In genomic region chr6:33259032-33259431, GRCh38 we compare ENCODE assay signal across 13 cellular contexts. TPM values are rescaled to one million over a fixed set of nuclear protein-coding genes. Genes with fewer than 3 reads are reported as not detected.
DNase-seq lines count a peak whose midpoint lies in the region; ATAC-seq and TF ChIP-seq lines count a peak whose summit lies in the region.
"Had no signal": no experiment of that assay in that cellular context is flagged by ENCODE, and none has a peak within 500 bp of the region (broad histone marks: within the 10 kb centered on the region; RNA-seq: fewer than 3 reads in every experiment).

No MANE protein-coding gene starts in this region.

- H3K4me3 Mint-ChIP-seq in activated naive CD4-positive, alpha-beta T cell treated with anti-CD3 and anti-CD28 coated beads, Interleukin-2, amount 10 ng/mL, durations not matched to agents 7 days and 5 days: no peak overlapping the region
- H3K4me3 Mint-ChIP-seq: CD4-positive, CD25-positive, alpha-beta regulatory T cell had no signal

- H3K9me2 ChIP-seq in PC-3 (replicated peaks; ENCODE audit: low read length): no peaks in the 10 kb centered on the region

- H3K4me2 ChIP-seq in PC-3 (ENCODE audit: low read length): peak overlapping the region; percentile 66
- H3K4me2 ChIP-seq: BLaER1 treated with 17β-estradiol and CSF1 and Interleukin-3, amounts not matched to agents 10 nM and 100 nM had no signal

- no peak for TF ChIP-seq CTCF in PC-3 (conservative IDR thresholded peaks at IDR 0.05; ENCODE audit: low read depth, low read length)
- no peak for TF ChIP-seq CTCF in epithelial cell of esophagus (IDR thresholded peaks at IDR 0.05; ENCODE audit: insufficient read depth, low read depth, low read length, missing control alignments)

- no peaks in the 10 kb centered on the region for H4K20me1 ChIP-seq in PC-3 (ENCODE audit: low read length)
- H4K20me1 ChIP-seq: BLaER1 treated with 17β-estradiol and CSF1 and Interleukin-3, amounts not matched to agents 10 nM and 100 nM had no signal

- intact Hi-C loops in PC-3 (cut with micrococcal nuclease): no loop called here

- H3K36me3 Mint-ChIP-seq in activated naive CD4-positive, alpha-beta T cell treated with anti-CD3 and anti-CD28 coated beads, Interleukin-2, amount 10 ng/mL, durations not matched to agents 7 days and 5 days: peaks cover 36% of the 10 kb centered on the region
- peaks cover 10 to 13% of the 10 kb centered on the region in 2 donors for H3K36me3 Mint-ChIP-seq in activated naive CD4-positive, alpha-beta T cell treated with anti-CD3 and anti-CD28 coated beads, Interleukin-2, amount 50 U/mL, for 72 hours

- ATAC-seq in activated naive CD4-positive, alpha-beta T cell treated with anti-CD3 and anti-CD28 coated beads, Interleukin-2, amount 50 U/mL, for 72 hours: no peak
- peak; percentile 59 for ATAC-seq in PC-3
- ATAC-seq: GM12878 had no signal

- no peaks in the 10 kb centered on the region for H3K9me3 Mint-ChIP-seq in activated naive CD4-positive, alpha-beta T cell treated with anti-CD3 and anti-CD28 coated beads, Interleukin-2, amount 10 ng/mL, durations not matched to agents 7 days and 5 days
- H3K9me3 Mint-ChIP-seq in activated naive CD4-positive, alpha-beta T cell treated with anti-CD3 and anti-CD28 coated beads, Interleukin-2, amount 50 U/mL, for 72 hours: no peaks in the 10 kb centered on the region
- H3K9me3 Mint-ChIP-seq: CD4-positive, CD25-positive, alpha-beta regulatory T cell had no signal

- peak overlapping the region; percentile 49; the same call in 1 of the 2 replicates for H2AFZ ChIP-seq in PC-3 (ENCODE audit: low read length)
- H2AFZ ChIP-seq: GM23248 had no signal

- no peaks in the 10 kb centered on the region for H3K9me3 ChIP-seq in PC-3 (ENCODE audit: low read length)

- H3K4me3 ChIP-seq in PC-3 (ENCODE audit: low read length) (0 out of 2 replicates have a peak overlapping the region, but pooled peaks have one; percentile 21), epithelial cell of esophagus (ENCODE audit: low read length) (no peak overlapping the region)
- H3K4me3 ChIP-seq: BLaER1 treated with 17β-estradiol and CSF1 and Interleukin-3, amounts not matched to agents 10 nM and 100 nM; GM12878; GM23248 had no signal

- no TSS peak for BruUV-seq in PC-3 (replicated peaks; lab: Mats Ljungman, UMichigan)

- CTCF ChIA-PET in activated naive CD4-positive, alpha-beta T cell treated with anti-CD3 and anti-CD28 coated beads, Interleukin-2, amount 10 ng/mL, durations not matched to agents 7 days and 5 days (lab: Charles Lee): no interaction called here
- CTCF ChIA-PET in PC-3 (lab: Charles Lee): no interaction called here

- H3K27me3 Mint-ChIP-seq in activated naive CD4-positive, alpha-beta T cell treated with anti-CD3 and anti-CD28 coated beads, Interleukin-2, amount 10 ng/mL, durations not matched to agents 7 days and 5 days: no peaks in the 10 kb centered on the region

- H3K9ac ChIP-seq in PC-3 (ENCODE audit: low read length): no peak overlapping the region
- H3K9ac ChIP-seq: BLaER1 treated with 17β-estradiol and CSF1 and Interleukin-3, amounts not matched to agents 10 nM and 100 nM; GM23248 had no signal

- H3K36me3 ChIP-seq in PC-3 (ENCODE audit: low read depth, low read length): peaks cover 12% of the 10 kb centered on the region

- DNase-seq in activated naive CD4-positive, alpha-beta T cell treated with anti-CD3 and anti-CD28 coated beads, Interleukin-2, amount 10 ng/mL, durations not matched to agents 7 days and 5 days: peak; percentile 11
- no peak for DNase-seq in activated naive CD4-positive, alpha-beta T cell treated with anti-CD3 and anti-CD28 coated beads, Interleukin-2, amount 50 U/mL, for 72 hours (ENCODE audit: low spot score in 2 of 2)
- DNase-seq in PC-3 (peak; percentile 87), epithelial cell of esophagus (ENCODE audit: low read depth) (peak; percentile 81), globus pallidus (ENCODE audit: low spot score) (no peak), AML-193 (lab: John Stamatoyannopoulos, UW) (no peak)
- no peak for DNase-seq in activated CD4-positive, alpha-beta T cell treated with anti-CD3 and anti-CD28 coated beads, Interleukin-2, amount 50 U/mL, for 48 hours
- DNase-seq: 8988T; CD4-positive, CD25-positive, alpha-beta regulatory T cell; DMS79; GM23248 had no signal

- H3K79me2 ChIP-seq in PC-3 (ENCODE audit: low read length): 0 out of 2 replicates have a peak, but pooled peaks cover 2% of the 10 kb centered on the region

- peaks cover 3% of the 10 kb centered on the region for H3K4me1 Mint-ChIP-seq in activated naive CD4-positive, alpha-beta T cell treated with anti-CD3 and anti-CD28 coated beads, Interleukin-2, amount 10 ng/mL, durations not matched to agents 7 days and 5 days

- H3F3A ChIP-seq in PC-3 (ENCODE audit: low read length, unreplicated experiment): peaks cover 18% of the 10 kb centered on the region

- peaks cover 31% of the 10 kb centered on the region for H3K4me1 ChIP-seq in PC-3 (ENCODE audit: insufficient read depth, low read length)
- H3K4me1 ChIP-seq: BLaER1 treated with 17β-estradiol and CSF1 and Interleukin-3, amounts not matched to agents 10 nM and 100 nM had no signal

- H3K27ac Mint-ChIP-seq in activated naive CD4-positive, alpha-beta T cell treated with anti-CD3 and anti-CD28 coated beads, Interleukin-2, amount 10 ng/mL, durations not matched to agents 7 days and 5 days: no peak overlapping the region
- H3K27ac Mint-ChIP-seq in activated naive CD4-positive, alpha-beta T cell treated with anti-CD3 and anti-CD28 coated beads, Interleukin-2, amount 50 U/mL, for 72 hours: no peak overlapping the region
- H3K27ac Mint-ChIP-seq: CD4-positive, CD25-positive, alpha-beta regulatory T cell had no signal

- peak overlapping the region; percentile 65 for H3K27ac ChIP-seq in PC-3 (ENCODE audit: low read length)
- H3K27ac ChIP-seq: BLaER1 treated with 17β-estradiol and CSF1 and Interleukin-3, amounts not matched to agents 10 nM and 100 nM; GM23248 had no signal

- POLR2A ChIA-PET in PC-3 (lab: Charles Lee; ENCODE audit: unreplicated experiment): interaction anchor here (1.1 kb wide), 1 partner anchor 13 kb away, joined by 3 read pairs; the partner anchor contains the start of genes RPS18 and VPS52

- H3K27me3 ChIP-seq in PC-3 (ENCODE audit: low read length): no peaks in the 10 kb centered on the region
- H3K27me3 ChIP-seq: BLaER1 treated with 17β-estradiol and CSF1 and Interleukin-3, amounts not matched to agents 10 nM and 100 nM had no signal

RNA-seq across cellular contexts. Expression of gene VPS52, which starts 12.6 kb away (rescaled TPM):
- 10 to 100 TPM; 39.0 to 62.8 TPM for total RNA-seq in activated naive CD4-positive, alpha-beta T cell treated with anti-CD3 and anti-CD28 coated beads, Interleukin-2, amount 50 U/mL, for 72 hours
- 33.7 and 39.9 TPM in 2 replicates for total RNA-seq in PC-3 (2014; rRNA removed)

RNA-seq across cellular contexts. Expression of gene RPS18, which starts 12.8 kb away (rescaled TPM):
- 1,000 to 10,000 TPM; 3,809 to 4,545 TPM for total RNA-seq in activated naive CD4-positive, alpha-beta T cell treated with anti-CD3 and anti-CD28 coated beads, Interleukin-2, amount 50 U/mL, for 72 hours
- 2,873 and 3,161 TPM in 2 replicates for total RNA-seq in PC-3 (2014; rRNA removed)

RNA-seq across cellular contexts. Expression of gene B3GALT4, which starts 17.9 kb away (rescaled TPM):
- total RNA-seq in activated naive CD4-positive, alpha-beta T cell treated with anti-CD3 and anti-CD28 coated beads, Interleukin-2, amount 50 U/mL, for 72 hours: 1 to 10 TPM; 3.7 to 5.9 TPM
- total RNA-seq in PC-3 (2014; rRNA removed): 7.9 and 8.4 TPM in 2 replicates

RNA-seq across cellular contexts. Expression of gene WDR46, which starts 30.0 kb away (rescaled TPM):
- total RNA-seq in activated naive CD4-positive, alpha-beta T cell treated with anti-CD3 and anti-CD28 coated beads, Interleukin-2, amount 50 U/mL, for 72 hours: 10 to 100 TPM; 73.7 to 81.5 TPM
- total RNA-seq in PC-3 (2014; rRNA removed): 104 and 146 TPM in 2 replicates

RNA-seq across cellular contexts. Expression of gene PFDN6, which starts 30.4 kb away (rescaled TPM):
- 100 to 1,000 TPM in 1 of 2 donors, 10 to 100 TPM in 1; 92.9 to 103 TPM for total RNA-seq in activated naive CD4-positive, alpha-beta T cell treated with anti-CD3 and anti-CD28 coated beads, Interleukin-2, amount 50 U/mL, for 72 hours
- total RNA-seq in PC-3 (2014; rRNA removed): 153 and 181 TPM in 2 replicates

Comparison
In these comparisons a context has a peak if more than half of its experiments do, and no peak if none do; other contexts are left out.
1. DNase-seq: peak in activated naive CD4-positive, alpha-beta T cell treated with anti-CD3 and anti-CD28 coated beads, Interleukin-2, amount 10 ng/mL, durations not matched to agents 7 days and 5 days (single experiment), PC-3 (single experiment) and epithelial cell of esophagus (single experiment); none in activated naive CD4-positive, alpha-beta T cell treated with anti-CD3 and anti-CD28 coated beads, Interleukin-2, amount 50 U/mL, for 72 hours (0 of 2), activated CD4-positive, alpha-beta T cell treated with anti-CD3 and anti-CD28 coated beads, Interleukin-2, amount 50 U/mL, for 48 hours (0 of 2), globus pallidus (single experiment) and AML-193 (0 of 2).